ENCODE assay signal across 8 cellular contexts in the genomic region with DNA sequence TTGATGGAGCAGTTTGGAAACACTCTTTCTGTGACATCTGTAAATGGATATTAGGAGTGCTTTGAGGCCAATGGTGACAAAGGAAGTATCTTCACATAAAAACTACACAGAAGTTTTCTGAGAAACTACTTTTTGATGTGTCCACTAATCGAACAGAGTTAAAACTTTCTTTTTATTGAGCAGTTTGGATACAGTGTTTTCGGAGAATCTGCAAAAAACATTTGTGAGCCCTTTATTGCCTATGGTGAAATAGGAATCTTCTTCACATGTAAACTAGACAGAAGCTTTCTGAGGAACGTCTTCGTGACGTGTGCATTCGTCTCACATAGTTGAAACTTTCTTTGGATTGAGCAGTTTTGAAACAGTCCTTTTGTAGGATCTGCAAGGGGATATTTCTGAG.
DNase-seq lines count a peak whose midpoint lies in the region; TF ChIP-seq lines count a peak whose summit lies in the region.
"Not testable (repeated sequence)": the region's sequence is repeated elsewhere in the genome, so short reads cannot be mapped to it uniquely, and the experiment has no call there.

No MANE protein-coding gene starts in this region.

- TF ChIP-seq CTCF in A673 (conservative IDR thresholded peaks at IDR 0.05; ENCODE audit: low read depth, low read length); MM.1S (IDR thresholded peaks at IDR 0.05; ENCODE audit: low read length); choroid plexus epithelial cell (conservative IDR thresholded peaks at IDR 0.05; ENCODE audit: low read depth, low read length); fibroblast of villous mesenchyme (IDR thresholded peaks at IDR 0.05; ENCODE audit: insufficient read depth, low read depth, low read length): not testable (repeated sequence)

- in situ Hi-C loops in SK-MEL-5 (cut with HindIII; ENCODE audit: low pct_unique_long_range_greater_than_20kb, low sequenced_read_pairs): not testable (repeated sequence)

- DNase-seq in A673 (ENCODE audit: low spot score) (peak; percentile 23), HEK293T (ENCODE audit: extremely low spot score) (peak; percentile 0), MM.1S (peak; percentile 4), SK-MEL-5 (ENCODE audit: low read depth, low spot score) (peak; percentile 11), choroid plexus epithelial cell (ENCODE audit: low read depth) (peak; percentile 0), fibroblast of villous mesenchyme (ENCODE audit: low read depth) (peak; percentile 4), medulla oblongata (ENCODE audit: extremely low spot score) (peak; percentile 66), superior temporal gyrus (ENCODE audit: extremely low spot score) (peak; percentile 32)

- H4K20me1 ChIP-seq in MM.1S (ENCODE audit: insufficient read depth, low read length): not testable (repeated sequence)

- H3K9ac ChIP-seq in MM.1S (ENCODE audit: low read length): not testable (repeated sequence)

- H3K4me3 ChIP-seq in A673 (ENCODE audit: low read depth, low read length, poor library complexity, severe bottlenecking); MM.1S (ENCODE audit: low read length); choroid plexus epithelial cell (ENCODE audit: low read depth, low read length); fibroblast of villous mesenchyme (ENCODE audit: low read depth, low read length): not testable (repeated sequence)

- not testable (repeated sequence) for H3K4me2 ChIP-seq in MM.1S (ENCODE audit: low read depth, low read length)

- H3K4me1 ChIP-seq in A673 (ENCODE audit: insufficient read depth, low read length, poor library complexity, severe bottlenecking); MM.1S (ENCODE audit: low read length): not testable (repeated sequence)

- H3F3A ChIP-seq in MM.1S (ENCODE audit: insufficient read depth, low read length): not testable (repeated sequence)

- H3K79me2 ChIP-seq in MM.1S (ENCODE audit: low read length): not testable (repeated sequence)

- CTCF ChIA-PET in A673 (lab: Charles Lee); HEK293T (lab: Yijun Ruan, JAX): not testable (repeated sequence)

- H3K9me3 ChIP-seq in A673 (ENCODE audit: low read depth, low read length, poor library complexity, severe bottlenecking): peaks cover 10% of the 10 kb centered on the region
- not testable (repeated sequence) for H3K9me3 ChIP-seq in MM.1S (replicated peaks; ENCODE audit: insufficient read depth, low read length)

- BruUV-seq in A673 (replicated peaks; lab: Mats Ljungman, UMichigan): not testable (repeated sequence)

- not testable (repeated sequence) for H3K27me3 ChIP-seq in A673 (replicated peaks; ENCODE audit: insufficient read depth, low read depth, low read length, poor library complexity); MM.1S (replicated peaks; ENCODE audit: insufficient read depth, low read length)

- POLR2A ChIA-PET in A673 (lab: Charles Lee; ENCODE audit: low non-redundant PET); HEK293T (lab: Yijun Ruan, JAX): not testable (repeated sequence)

- H3K27ac ChIP-seq in A673 (ENCODE audit: low read depth, low read length, poor library complexity, severe bottlenecking); MM.1S (ENCODE audit: low read length): not testable (repeated sequence)

- H3K9me2 ChIP-seq in MM.1S (replicated peaks; ENCODE audit: insufficient read depth, low read length): not testable (repeated sequence)

- H3K36me3 ChIP-seq in A673 (ENCODE audit: insufficient read depth, low read length, poor library complexity, severe bottlenecking); MM.1S (replicated peaks; ENCODE audit: insufficient read depth, low read length): not testable (repeated sequence)

- not testable (repeated sequence) for H2AFZ ChIP-seq in MM.1S (ENCODE audit: low read length)

- intact Hi-C loops in A673 (cut with micrococcal nuclease; ENCODE audit: unreplicated experiment): not testable (repeated sequence)

Comparison
In these comparisons a context has a peak if more than half of its experiments do, and no peak if none do; other contexts are left out.
1. DNase-seq: peak in every context shown above with its lines; median percentile 66 in medulla oblongata; 32 in superior temporal gyrus; 23 in A673; 11 in SK-MEL-5; 4 in MM.1S; 4 in fibroblast of villous mesenchyme; 0 in HEK293T; 0 in choroid plexus epithelial cell.